18 cellular contexts compared by ENCODE assay signal in the genomic region with DNA sequence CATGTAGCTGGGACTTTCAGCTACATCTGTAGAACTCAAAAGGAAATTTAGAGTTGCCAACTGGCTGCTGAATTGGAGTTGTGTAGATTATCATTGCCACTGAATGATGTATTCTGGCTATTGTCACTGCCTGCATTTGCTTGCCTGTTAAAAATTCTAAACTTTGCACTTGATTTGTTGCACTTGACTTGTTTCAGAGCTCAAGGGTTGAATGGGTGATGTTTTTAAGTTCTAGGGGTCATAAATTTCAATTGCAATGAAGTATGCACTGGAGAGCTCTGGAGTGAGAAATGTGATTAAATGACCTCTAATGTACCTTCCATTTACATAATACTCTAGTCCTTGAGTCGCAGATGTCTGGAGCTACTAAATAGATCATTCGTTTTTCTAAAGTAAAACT.
"Had no signal": no experiment of that assay in that cellular context is flagged by ENCODE, and none has a peak within 500 bp of the region (broad histone marks: within the 10 kb centered on the region; RNA-seq: fewer than 3 reads in every experiment).

No MANE protein-coding gene starts in this region.

- H3K27ac ChIP-seq: left ventricle myocardium inferior, spleen, testis, uterus had no signal

- H3K4me1 ChIP-seq: left ventricle myocardium inferior, spleen, testis, uterus had no signal

- H3K27me3 ChIP-seq: spleen, testis, uterus had no signal

- H3K9me3 ChIP-seq: left ventricle myocardium inferior, spleen, testis, uterus had no signal

- H3K4me3 ChIP-seq: left ventricle myocardium inferior, spleen, testis, uterus had no signal

- DNase-seq: activated B cell treated with CpG ODN at 0.5 μM for 24 hours; activated CD4-positive, alpha-beta memory T cell treated with anti-CD3 and anti-CD28 coated beads for 36 hours; activated CD4-positive, alpha-beta T cell treated with anti-CD3 and anti-CD28 coated beads for 4 hours; activated naive CD4-positive, alpha-beta T cell treated with anti-CD3 and anti-CD28 coated beads for 36 hours; activated T-cell treated with anti-CD3 and anti-CD28 coated beads, Interleukin-2, amount 50 U/mL, for 48 hours; effector CD4-positive, alpha-beta T cell; erythroblast; foreskin melanocyte; hypothalamus; left ventricle myocardium inferior; natural killer cell; spleen; stimulated activated CD4-positive, alpha-beta T cell treated with anti-CD3 and anti-CD28 coated beads, Interleukin-4, amount 100 ng/mL, for 1 hour; stimulated activated naive CD4-positive, alpha-beta T cell; T-helper 9 cell; testis; uterus had no signal

- FAIRE-seq: islet of Langerhans had no signal

- H3K36me3 ChIP-seq: left ventricle myocardium inferior, spleen, uterus had no signal

- ATAC-seq: natural killer cell had no signal
